ENCODE assay signal across 28 cellular contexts in the genomic region with DNA sequence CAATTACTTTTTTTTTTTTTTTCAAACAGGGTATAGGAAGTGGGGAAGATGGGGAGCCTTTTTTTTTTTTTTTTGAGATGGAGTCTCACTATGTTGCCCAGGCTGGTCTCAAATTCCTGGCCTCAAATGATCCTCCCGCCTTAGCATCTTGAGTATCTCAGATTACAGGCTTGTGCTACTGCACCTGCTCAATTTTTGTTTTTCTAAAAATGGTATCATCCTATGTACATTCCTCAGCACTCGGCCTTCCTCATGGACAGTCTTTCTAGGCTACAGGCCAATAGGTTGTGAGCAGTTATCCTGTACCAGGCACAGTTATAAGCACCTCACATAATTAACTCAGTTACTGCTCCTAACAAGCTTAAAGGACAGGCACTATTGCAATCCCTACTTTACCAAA.
DNase-seq lines count a peak whose midpoint lies in the region; TF ChIP-seq lines count a peak whose summit lies in the region.
"Had no signal": no experiment of that assay in that cellular context is flagged by ENCODE, and none has a peak within 500 bp of the region (broad histone marks: within the 10 kb centered on the region; RNA-seq: fewer than 3 reads in every experiment).

No MANE protein-coding gene starts in this region.

- H3K36me3 ChIP-seq in esophagus muscularis mucosa, result no peaks in the 10 kb centered on the region

- H3K9me3 Mint-ChIP-seq in activated naive CD8-positive, alpha-beta T cell (ENCODE audit: low read depth), result no peaks in the 10 kb centered on the region
- no peaks in the 10 kb centered on the region for H3K9me3 Mint-ChIP-seq in activated naive CD8-positive, alpha-beta T cell treated with anti-CD3 and anti-CD28 coated beads for 36 hours
- H3K9me3 Mint-ChIP-seq: CD8-positive, alpha-beta T cell had no signal

- no peak for TF ChIP-seq POLR2A in esophagus muscularis mucosa (IDR thresholded peaks at IDR 0.05; ENCODE audit: low read depth)

- peaks cover 14% of the 10 kb centered on the region for H3K4me1 Mint-ChIP-seq in activated naive CD8-positive, alpha-beta T cell (ENCODE audit: low read depth)
- H3K4me1 Mint-ChIP-seq in activated naive CD8-positive, alpha-beta T cell treated with anti-CD3 and anti-CD28 coated beads for 36 hours, result peaks cover 10% of the 10 kb centered on the region

- DNase-seq in NCI-H2029 treated with DMSO at 0.1 percent for 48 hours (lab: John Stamatoyannopoulos, UW) (peak; percentile 82), NCI-H2029 (lab: John Stamatoyannopoulos, UW) (no peak), esophagus muscularis mucosa (ENCODE audit: extremely low spot score) (peak; percentile 42), substantia nigra (lab: John Stamatoyannopoulos, UW) (no peak), NCI-H69 (lab: John Stamatoyannopoulos, UW) (no peak), NK-92 (lab: John Stamatoyannopoulos, UW; ENCODE audit: unreplicated experiment) (no peak)
- DNase-seq in activated naive CD8-positive, alpha-beta T cell treated with anti-CD3 and anti-CD28 coated beads for 36 hours, result no peak
- DNase-seq: Caco-2; CD8-positive, alpha-beta T cell; EL; GDM1; HCEC 1CT; Kasumi-1; MV-4-11; NCI-H1105; NCI-H1436 treated with DMSO at 0.1 percent for 48 hours; NCI-H187 treated with DMSO at 0.1 percent for 48 hours; NCI-H226; NCI-H510A; NK-92 treated with Interleukin-12 subunit alpha and Interleukin-12 subunit beta, amount 100 ng/mL, for 24 hours; PC-3; SK-N-SH had no signal

- 94% methylated on average over 2 of the region's 2 CpGs for WGBS in esophagus muscularis mucosa

- H3K4me3 ChIP-seq in esophagus muscularis mucosa, result no peak overlapping the region
- H3K4me3 ChIP-seq: GM12878, K562 had no signal

- TF ChIP-seq CTCF in esophagus muscularis mucosa (IDR thresholded peaks at IDR 0.05), result no peak

- TF ChIP-seq EP300 in esophagus muscularis mucosa (IDR thresholded peaks at IDR 0.05), result no peak

- peaks cover 8 to 14% (median 13%) of the 10 kb centered on the region in 4 donors for H3K4me1 ChIP-seq in esophagus muscularis mucosa
- H3K4me1 ChIP-seq: Caco-2 had no signal

- no peaks in the 10 kb centered on the region for H3K27me3 ChIP-seq in esophagus muscularis mucosa

- no peaks in the 10 kb centered on the region for H3K9me3 ChIP-seq in esophagus muscularis mucosa
- H3K9me3 ChIP-seq: Caco-2, SK-N-SH had no signal

- H3K27ac ChIP-seq in esophagus muscularis mucosa (replicated peaks in 1 of 4) (no peak overlapping the region), substantia nigra (ENCODE audit: low read depth, low read length, poor library complexity, severe bottlenecking) (peak overlapping the region; percentile 88)
- H3K27ac ChIP-seq: 22Rv1, C4-2B had no signal

- intact Hi-C loops in esophagus muscularis mucosa (cut with DNase I), result no loop called here

- no peaks in the 10 kb centered on the region for H3K27me3 Mint-ChIP-seq in activated naive CD8-positive, alpha-beta T cell
- no peaks in the 10 kb centered on the region for H3K27me3 Mint-ChIP-seq in activated naive CD8-positive, alpha-beta T cell treated with anti-CD3 and anti-CD28 coated beads for 36 hours
- H3K27me3 Mint-ChIP-seq: B cell had no signal

- peaks cover 9% of the 10 kb centered on the region for H3K36me3 Mint-ChIP-seq in activated naive CD8-positive, alpha-beta T cell
- peaks cover 21% of the 10 kb centered on the region for H3K36me3 Mint-ChIP-seq in activated naive CD8-positive, alpha-beta T cell treated with anti-CD3 and anti-CD28 coated beads for 36 hours
- H3K36me3 Mint-ChIP-seq: CD8-positive, alpha-beta T cell had no signal

- H3K27ac Mint-ChIP-seq in activated naive CD8-positive, alpha-beta T cell, result peak overlapping the region; percentile 22
- H3K27ac Mint-ChIP-seq in activated naive CD8-positive, alpha-beta T cell treated with anti-CD3 and anti-CD28 coated beads for 36 hours, result no peak overlapping the region
- H3K27ac Mint-ChIP-seq: B cell; CD8-positive, alpha-beta T cell had no signal

- H3K4me3 Mint-ChIP-seq in activated naive CD8-positive, alpha-beta T cell, result no peak overlapping the region
- H3K4me3 Mint-ChIP-seq in activated naive CD8-positive, alpha-beta T cell treated with anti-CD3 and anti-CD28 coated beads for 36 hours, result no peak overlapping the region
- H3K4me3 Mint-ChIP-seq: B cell; CD8-positive, alpha-beta T cell had no signal

Comparison
In these comparisons a context has a peak if more than half of its experiments do, and no peak if none do; other contexts are left out.
1. DNase-seq: peak in NCI-H2029 treated with DMSO at 0.1 percent for 48 hours (single experiment) and esophagus muscularis mucosa (single experiment); none in NCI-H2029 (single experiment), activated naive CD8-positive, alpha-beta T cell treated with anti-CD3 and anti-CD28 coated beads for 36 hours (single experiment), substantia nigra (0 of 49), NCI-H69 (single experiment) and NK-92 (single experiment).